ENCODE assay signal across 2 cellular contexts in the genomic region with DNA sequence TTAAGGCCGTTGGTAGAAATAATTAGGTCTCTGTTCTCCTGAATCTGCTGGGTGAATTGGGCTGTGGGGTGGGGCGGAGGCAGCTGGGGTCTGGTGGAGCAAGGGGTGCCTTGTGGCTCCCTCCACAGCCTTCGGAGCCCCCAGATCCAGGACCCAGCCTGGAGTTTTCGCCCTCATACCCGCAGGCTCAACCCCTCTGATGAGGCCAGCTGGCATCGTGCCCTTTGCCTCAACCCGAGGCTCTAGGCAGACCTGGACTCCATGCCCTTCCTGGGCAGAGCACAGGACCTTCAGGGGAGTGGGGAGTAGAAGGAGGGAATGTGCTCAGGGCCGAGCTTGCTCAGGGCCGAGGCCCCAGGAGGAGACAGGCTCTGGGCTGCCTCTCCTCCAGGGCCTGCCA.
TF ChIP-seq lines count a peak whose summit lies in the region.

No MANE protein-coding gene starts in this region.

TF ChIP-seq in A549, 52 proteins besides CTCF, POLR2A, EP300 and RAD21:
- TF ChIP-seq HDAC2 (IDR thresholded peaks at IDR 0.05), result no peak
TF ChIP-seq in A549: peak in this region for 0.

TF ChIP-seq in IMR-90, 13 proteins besides CTCF, POLR2A, EP300 and RAD21:
- TF ChIP-seq MXI1 (IDR thresholded peaks at IDR 0.05; ENCODE audit: borderline replicate concordance, low read depth, low read length), result no peak
- no peak for TF ChIP-seq SMC3 (IDR thresholded peaks at IDR 0.05; ENCODE audit: low read depth, low read length)
- TF ChIP-seq RFX5 (IDR thresholded peaks at IDR 0.05; ENCODE audit: low read depth, low read length), result no peak
- TF ChIP-seq MAZ (IDR thresholded peaks at IDR 0.05; ENCODE audit: borderline replicate concordance, low read depth, low read length), result no peak
- no peak for TF ChIP-seq FOS (IDR thresholded peaks at IDR 0.05; ENCODE audit: low read depth, low read length)
- no peak for TF ChIP-seq NFE2L2 (IDR thresholded peaks at IDR 0.05; ENCODE audit: low read depth, low read length)
- no peak for TF ChIP-seq BHLHE40 (IDR thresholded peaks at IDR 0.05; ENCODE audit: low read depth, low read length)
- TF ChIP-seq, protein P1, sequence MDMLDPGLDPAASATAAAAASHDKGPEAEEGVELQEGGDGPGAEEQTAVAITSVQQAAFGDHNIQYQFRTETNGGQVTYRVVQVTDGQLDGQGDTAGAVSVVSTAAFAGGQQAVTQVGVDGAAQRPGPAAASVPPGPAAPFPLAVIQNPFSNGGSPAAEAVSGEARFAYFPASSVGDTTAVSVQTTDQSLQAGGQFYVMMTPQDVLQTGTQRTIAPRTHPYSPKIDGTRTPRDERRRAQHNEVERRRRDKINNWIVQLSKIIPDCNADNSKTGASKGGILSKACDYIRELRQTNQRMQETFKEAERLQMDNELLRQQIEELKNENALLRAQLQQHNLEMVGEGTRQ (IDR thresholded peaks at IDR 0.05; ENCODE audit: low read depth, low read length), result no peak
- TF ChIP-seq CHD1 (IDR thresholded peaks at IDR 0.05; ENCODE audit: low read depth, low read length), result no peak
